ENCODE assay signal across 16 cellular contexts in genomic region chr15:99992611-99993231, GRCh38.
"Had no signal": no experiment of that assay in that cellular context is flagged by ENCODE, and none has a peak within 500 bp of the region (broad histone marks: within the 10 kb centered on the region; RNA-seq: fewer than 3 reads in every experiment).

No MANE protein-coding gene starts in this region.

- H3K9me3 Mint-ChIP-seq: nephron had no signal

- H3K9me3 ChIP-seq: left lung had no signal

- H3K4me3 ChIP-seq: left lung had no signal

- H3K27me3 ChIP-seq: left lung had no signal

- H3K4me1 ChIP-seq: left lung had no signal

- H3K27ac Mint-ChIP-seq: activated CD4-positive, alpha-beta memory T cell treated with anti-CD3 and anti-CD28 coated beads for 36 hours; activated naive CD4-positive, alpha-beta T cell treated with anti-CD3 and anti-CD28 coated beads for 36 hours; nephron had no signal

- DNase-seq: activated CD4-positive, alpha-beta memory T cell treated with anti-CD3 and anti-CD28 coated beads for 36 hours; activated CD4-positive, alpha-beta T cell treated with anti-CD3 and anti-CD28 coated beads for 48 hours; activated naive CD4-positive, alpha-beta T cell treated with anti-CD3 and anti-CD28 coated beads for 36 hours; activated T-cell treated with anti-CD3 and anti-CD28 coated beads for 4 hours; dermis blood vessel endothelial cell; effector CD8-positive, alpha-beta T cell; foreskin melanocyte; kidney glomerular epithelial cell; mammary epithelial cell; nucleus accumbens; stimulated activated CD4-positive, alpha-beta T cell treated with anti-CD3 and anti-CD28 coated beads, Interleukin-4, amount 100 ng/mL, for 1 hour; stimulated activated naive CD4-positive, alpha-beta T cell treated with Interleukin-2 at 50 U/mL for 16 hours had no signal

- H3K27ac ChIP-seq: left lung had no signal

- H3K27me3 Mint-ChIP-seq: activated CD4-positive, alpha-beta memory T cell treated with anti-CD3 and anti-CD28 coated beads for 36 hours had no signal

- H3K4me3 Mint-ChIP-seq: activated CD4-positive, alpha-beta memory T cell treated with anti-CD3 and anti-CD28 coated beads for 36 hours; activated naive CD4-positive, alpha-beta T cell treated with anti-CD3 and anti-CD28 coated beads for 36 hours; nephron had no signal

- ATAC-seq: esophagus mucosa, left lung, SK-N-SH treated with all-trans-retinoic acid at 6 μM for 48 hours had no signal

- H3K36me3 ChIP-seq: left lung had no signal
